Comparison of ENCODE assay signal across 1 cellular context in genomic region chr16:67326472-67327309, GRCh38.
TF ChIP-seq lines count a peak whose summit lies in the region.

Gene KCTD19 (minus strand): TSS chr16:67326741. CDS start chr16:67326707, 34 bp downstream.
A gene with protein sequence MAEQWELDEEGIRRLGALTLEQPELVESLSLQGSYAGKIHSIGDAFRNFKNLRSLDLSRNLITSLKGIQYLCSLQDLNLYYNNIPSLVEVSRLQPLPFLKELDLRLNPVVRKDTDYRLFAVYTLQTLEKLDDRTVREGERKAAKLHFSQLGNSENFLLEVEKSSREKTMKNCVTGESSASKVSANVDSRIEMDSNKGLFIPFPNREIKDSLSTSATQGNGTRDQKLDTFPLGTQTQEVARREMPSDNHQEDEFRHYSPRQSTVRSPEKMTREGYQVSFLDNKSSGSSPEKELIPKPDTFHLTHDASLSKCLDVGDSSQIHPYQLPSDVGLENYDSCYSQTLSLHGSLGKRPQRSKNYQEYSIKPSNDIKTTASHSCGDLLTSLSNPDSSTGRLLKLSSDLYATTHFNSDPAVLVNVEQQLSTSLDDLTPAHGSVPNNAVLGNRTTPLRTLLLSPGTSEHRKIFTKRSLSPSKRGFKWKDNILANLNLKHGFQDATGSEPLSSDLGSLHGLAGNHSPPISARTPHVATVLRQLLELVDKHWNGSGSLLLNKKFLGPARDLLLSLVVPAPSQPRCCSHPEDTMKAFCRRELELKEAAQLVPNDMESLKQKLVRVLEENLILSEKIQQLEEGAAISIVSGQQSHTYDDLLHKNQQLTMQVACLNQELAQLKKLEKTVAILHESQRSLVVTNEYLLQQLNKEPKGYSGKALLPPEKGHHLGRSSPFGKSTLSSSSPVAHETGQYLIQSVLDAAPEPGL (plus strand): TSS chr16:67326815. CDS start chr16:67326863, 48 bp downstream.

TF ChIP-seq in HepG2, 621 proteins besides CTCF, POLR2A, EP300 and RAD21 (continued from another document and continues in another):
- TF ChIP-seq MYPOP (CRISPR knock-in tag; IDR thresholded peaks at IDR 0.05) (no peak), ZNF256 (CRISPR knock-in tag; conservative IDR thresholded peaks at IDR 0.05) (no peak), ZBTB26 (CRISPR knock-in tag; IDR thresholded peaks at IDR 0.05; ENCODE audit: borderline replicate concordance) (no peak), HNRNPUL1 (IDR thresholded peaks at IDR 0.05; ENCODE audit: low read depth, low read length) (no peak), KLF15 (CRISPR knock-in tag; IDR thresholded peaks at IDR 0.05; ENCODE audit: borderline replicate concordance) (no peak), ZNF552 (CRISPR knock-in tag; IDR thresholded peaks at IDR 0.05; ENCODE audit: borderline replicate concordance) (no peak), ZBTB42 (CRISPR knock-in tag; IDR thresholded peaks at IDR 0.05) (no peak), ZBTB1 (CRISPR knock-in tag; IDR thresholded peaks at IDR 0.05; ENCODE audit: borderline replicate concordance) (no peak), ZNF841 (CRISPR knock-in tag; IDR thresholded peaks at IDR 0.05; ENCODE audit: borderline replicate concordance) (no peak), NKX3-1 (CRISPR knock-in tag; IDR thresholded peaks at IDR 0.05) (0 out of 2 replicates have a peak, but pooled peaks have one; percentile 19), ZNF326 (CRISPR knock-in tag; IDR thresholded peaks at IDR 0.05; ENCODE audit: borderline replicate concordance) (no peak), ZSCAN20 (CRISPR knock-in tag; IDR thresholded peaks at IDR 0.05; ENCODE audit: borderline replicate concordance) (peak; percentile 66; the same call in 1 of the 2 replicates), ZNF296 (CRISPR knock-in tag; conservative IDR thresholded peaks at IDR 0.05) (no peak), ZNF792 (CRISPR knock-in tag; IDR thresholded peaks at IDR 0.05) (no peak), ZNF674 (CRISPR knock-in tag; IDR thresholded peaks at IDR 0.05; ENCODE audit: low read depth) (no peak), ERF (CRISPR knock-in tag; IDR thresholded peaks at IDR 0.05) (0 out of 2 replicates have a peak, but pooled peaks have one; percentile 40), ATF7-NPFF (CRISPR knock-in tag; IDR thresholded peaks at IDR 0.05; ENCODE audit: low read depth) (peak; percentile 44; the same call in 1 of the 2 replicates), MYNN (CRISPR knock-in tag; IDR thresholded peaks at IDR 0.05; ENCODE audit: low read depth) (no peak), ZSCAN25 (CRISPR knock-in tag; IDR thresholded peaks at IDR 0.05) (peak; percentile 57; the same call in 1 of the 2 replicates), ELF3 (CRISPR knock-in tag; IDR thresholded peaks at IDR 0.05) (no peak), ZNF570 (CRISPR knock-in tag; IDR thresholded peaks at IDR 0.05; ENCODE audit: borderline replicate concordance) (no peak), ZNF569 (CRISPR knock-in tag; IDR thresholded peaks at IDR 0.05; ENCODE audit: borderline replicate concordance) (no peak), ONECUT2 (CRISPR knock-in tag; IDR thresholded peaks at IDR 0.05) (no peak), NFKB2 (CRISPR knock-in tag; IDR thresholded peaks at IDR 0.05; ENCODE audit: borderline replicate concordance) (peak; percentile 23; the same call in 1 of the 2 replicates), MEIS2 (CRISPR knock-in tag; IDR thresholded peaks at IDR 0.05) (0 out of 2 replicates have a peak, but pooled peaks have one; percentile 35), SCMH1 (CRISPR knock-in tag; IDR thresholded peaks at IDR 0.05; ENCODE audit: borderline replicate concordance) (no peak), ZNF205 (CRISPR knock-in tag; IDR thresholded peaks at IDR 0.05) (0 out of 2 replicates have a peak, but pooled peaks have one; percentile 30), FLYWCH1 (CRISPR knock-in tag; IDR thresholded peaks at IDR 0.05) (no peak), ZKSCAN8 (CRISPR knock-in tag; IDR thresholded peaks at IDR 0.05; ENCODE audit: borderline replicate concordance) (no peak), GTF3A (CRISPR knock-in tag; conservative IDR thresholded peaks at IDR 0.05) (0 out of 2 replicates have a peak, but pooled peaks have one; percentile 76), DPF2 (CRISPR knock-in tag; IDR thresholded peaks at IDR 0.05; ENCODE audit: borderline replicate concordance, low read depth) (no peak), HOXA5 (CRISPR knock-in tag; IDR thresholded peaks at IDR 0.05) (peak; percentile 45), ZNF180 (CRISPR knock-in tag; IDR thresholded peaks at IDR 0.05; ENCODE audit: borderline replicate concordance, low read depth) (no peak), KAT7 (CRISPR knock-in tag; IDR thresholded peaks at IDR 0.05; ENCODE audit: borderline replicate concordance) (no peak), MAFG (CRISPR knock-in tag; IDR thresholded peaks at IDR 0.05) (no peak), ZNF503 (CRISPR knock-in tag; IDR thresholded peaks at IDR 0.05) (no peak; the same call in 1 of the 2 replicates), ZNF512 (CRISPR knock-in tag; IDR thresholded peaks at IDR 0.05) (no peak), ZFP41 (CRISPR knock-in tag; IDR thresholded peaks at IDR 0.05; ENCODE audit: borderline replicate concordance) (no peak), SNRNP70 (IDR thresholded peaks at IDR 0.05; ENCODE audit: low read depth, low read length) (no peak), NFE2L2 (IDR thresholded peaks at IDR 0.05; ENCODE audit: low read length) (no peak), FOXO1 (CRISPR knock-in tag; IDR thresholded peaks at IDR 0.05) (no peak), ZBTB3 (CRISPR knock-in tag; IDR thresholded peaks at IDR 0.05; ENCODE audit: borderline replicate concordance, low read depth) (no peak; the same call in 1 of the 2 replicates), GPBP1L1 (CRISPR knock-in tag; IDR thresholded peaks at IDR 0.05) (no peak), ZNF44 (CRISPR knock-in tag; IDR thresholded peaks at IDR 0.05) (no peak), STAG1 (CRISPR knock-in tag; IDR thresholded peaks at IDR 0.05) (peak; percentile 58), ZC3H4 (CRISPR knock-in tag; IDR thresholded peaks at IDR 0.05; ENCODE audit: borderline replicate concordance) (no peak), PAWR (CRISPR knock-in tag; IDR thresholded peaks at IDR 0.05; ENCODE audit: borderline replicate concordance) (no peak), NCOR1 (IDR thresholded peaks at IDR 0.05; ENCODE audit: borderline replicate concordance, low read length) (no peak), ZFP1 (CRISPR knock-in tag; IDR thresholded peaks at IDR 0.05) (no peak), ZNF740 (CRISPR knock-in tag; IDR thresholded peaks at IDR 0.05) (0 out of 2 replicates have a peak, but pooled peaks have one; percentile 17), SALL1 (CRISPR knock-in tag; IDR thresholded peaks at IDR 0.05) (no peak; the same call in 1 of the 2 replicates), ZNF83 (CRISPR knock-in tag; IDR thresholded peaks at IDR 0.05; ENCODE audit: borderline replicate concordance) (no peak), GABPA (IDR thresholded peaks at IDR 0.05; ENCODE audit: low read depth, low read length) (no peak), GABPA (CRISPR knock-in tag; IDR thresholded peaks at IDR 0.05; ENCODE audit: low read depth) (no peak), SPEN (CRISPR knock-in tag; IDR thresholded peaks at IDR 0.05; ENCODE audit: low read depth) (peak; percentile 16; the same call in 1 of the 2 replicates)
- TF ChIP-seq, protein P1, sequence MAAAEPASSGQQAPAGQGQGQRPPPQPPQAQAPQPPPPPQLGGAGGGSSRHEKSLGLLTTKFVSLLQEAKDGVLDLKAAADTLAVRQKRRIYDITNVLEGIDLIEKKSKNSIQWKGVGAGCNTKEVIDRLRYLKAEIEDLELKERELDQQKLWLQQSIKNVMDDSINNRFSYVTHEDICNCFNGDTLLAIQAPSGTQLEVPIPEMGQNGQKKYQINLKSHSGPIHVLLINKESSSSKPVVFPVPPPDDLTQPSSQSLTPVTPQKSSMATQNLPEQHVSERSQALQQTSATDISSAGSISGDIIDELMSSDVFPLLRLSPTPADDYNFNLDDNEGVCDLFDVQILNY (CRISPR knock-in tag; conservative IDR thresholded peaks at IDR 0.05), result 0 out of 2 replicates have a peak, but pooled peaks have one; percentile 24
- TF ChIP-seq, protein P2, sequence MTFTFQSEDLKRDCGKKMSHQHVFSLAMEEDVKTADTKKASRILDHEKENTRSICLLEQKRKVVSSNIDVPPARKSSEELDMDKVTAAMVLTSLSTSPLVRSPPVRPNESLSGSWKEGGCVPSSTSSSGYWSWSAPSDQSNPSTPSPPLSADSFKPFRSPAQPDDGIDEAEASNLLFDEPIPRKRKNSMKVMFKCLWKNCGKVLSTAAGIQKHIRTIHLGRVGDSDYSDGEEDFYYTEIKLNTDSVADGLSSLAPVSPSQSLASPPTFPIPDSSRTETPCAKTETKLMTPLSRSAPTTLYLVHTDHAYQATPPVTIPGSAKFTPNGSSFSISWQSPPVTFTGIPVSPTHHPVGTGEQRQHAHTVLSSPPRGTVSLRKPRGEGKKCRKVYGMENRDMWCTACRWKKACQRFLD (CRISPR knock-in tag; IDR thresholded peaks at IDR 0.05; ENCODE audit: borderline replicate concordance), result no peak
- TF ChIP-seq, protein P3, sequence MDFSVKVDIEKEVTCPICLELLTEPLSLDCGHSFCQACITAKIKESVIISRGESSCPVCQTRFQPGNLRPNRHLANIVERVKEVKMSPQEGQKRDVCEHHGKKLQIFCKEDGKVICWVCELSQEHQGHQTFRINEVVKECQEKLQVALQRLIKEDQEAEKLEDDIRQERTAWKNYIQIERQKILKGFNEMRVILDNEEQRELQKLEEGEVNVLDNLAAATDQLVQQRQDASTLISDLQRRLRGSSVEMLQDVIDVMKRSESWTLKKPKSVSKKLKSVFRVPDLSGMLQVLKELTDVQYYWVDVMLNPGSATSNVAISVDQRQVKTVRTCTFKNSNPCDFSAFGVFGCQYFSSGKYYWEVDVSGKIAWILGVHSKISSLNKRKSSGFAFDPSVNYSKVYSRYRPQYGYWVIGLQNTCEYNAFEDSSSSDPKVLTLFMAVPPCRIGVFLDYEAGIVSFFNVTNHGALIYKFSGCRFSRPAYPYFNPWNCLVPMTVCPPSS (IDR thresholded peaks at IDR 0.05), result no peak
- TF ChIP-seq, protein P4, sequence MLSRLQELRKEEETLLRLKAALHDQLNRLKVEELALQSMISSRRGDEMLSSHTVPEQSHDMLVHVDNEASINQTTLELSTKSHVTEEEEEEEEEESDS (CRISPR knock-in tag; IDR thresholded peaks at IDR 0.05; ENCODE audit: borderline replicate concordance), result no peak
